In the genomic region with DNA sequence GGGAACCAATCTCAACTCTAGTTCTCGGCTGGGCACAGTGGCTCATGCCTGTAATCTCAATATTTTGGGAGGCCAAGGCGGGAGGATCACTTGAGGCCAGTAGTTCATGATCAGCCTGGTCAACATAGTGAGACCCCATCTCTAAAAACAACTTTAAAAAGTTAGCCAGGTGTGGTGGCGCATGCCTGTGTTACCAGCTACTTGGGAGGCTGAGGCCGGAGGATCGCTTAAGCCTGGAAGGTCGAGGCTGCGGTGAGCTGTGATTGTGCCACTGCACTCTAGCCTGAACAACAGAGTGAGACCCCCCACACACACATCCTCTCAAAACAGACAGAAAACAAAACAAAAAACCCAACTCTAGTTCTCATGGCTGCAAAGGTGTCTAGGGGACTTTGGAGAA, we compare ENCODE assay signal across 12 cellular contexts. TPM values are rescaled to one million over a fixed set of nuclear protein-coding genes. Genes with fewer than 3 reads are reported as not detected.
DNase-seq lines count a peak whose midpoint lies in the region; ATAC-seq, FAIRE-seq and TF ChIP-seq lines count a peak whose summit lies in the region.
"Had no signal": no experiment of that assay in that cellular context is flagged by ENCODE, and none has a peak within 500 bp of the region (broad histone marks: within the 10 kb centered on the region; RNA-seq: fewer than 3 reads in every experiment).

No MANE protein-coding gene starts in this region.

- no peak for FAIRE-seq in frontal cortex (lab: Jason Lieb, UNC)
- FAIRE-seq: GM12891 had no signal

- no peaks in the 10 kb centered on the region for H3K9me3 Mint-ChIP-seq in brain
- H3K9me3 Mint-ChIP-seq in natural killer cell: no peaks in the 10 kb centered on the region

- no peak overlapping the region for H3K4me3 ChIP-seq in cardiac muscle cell
- no peak overlapping the region for H3K4me3 ChIP-seq in transverse colon

- no peaks in the 10 kb centered on the region for H3K27me3 ChIP-seq in cardiac muscle cell
- H3K27me3 ChIP-seq in transverse colon: no peaks in the 10 kb centered on the region

- ATAC-seq in natural killer cell: no peak

- 92% methylated on average over 7 of the region's 7 CpGs; no CpG with 5 or more reads in 1 of the 2 donors for WGBS in transverse colon (ENCODE audit: low coverage in 1 of 2), 2 donors

- TF ChIP-seq CTCF in cardiac muscle cell (IDR thresholded peaks at IDR 0.05; ENCODE audit: low read depth, low read length) (no peak), brain (conservative IDR thresholded peaks at IDR 0.05) (no peak), natural killer cell (IDR thresholded peaks at IDR 0.05) (no peak), transverse colon (IDR thresholded peaks at IDR 0.05) (no peak)

- in situ Hi-C loops in transverse colon (cut with MboI; ENCODE audit: low pct_ligation_motif_present in 1 of 4, low pct_unique_long_range_greater_than_20kb in 1 of 4, low sequenced_read_pairs in 3 of 4): loop anchor here in 1 of 4 donors (10.0 kb wide), 1 partner anchor 47 kb away; no protein-coding TSS in a partner anchor

- H3K4me3 Mint-ChIP-seq in brain (peak overlapping the region; percentile 83 to 93 (median 89)), natural killer cell (peak overlapping the region; percentile 87)

- no peak for TF ChIP-seq EP300 in transverse colon (IDR thresholded peaks at IDR 0.05; ENCODE audit: low read depth)

- H3K27me3 Mint-ChIP-seq in brain (peaks cover 25% of the 10 kb centered on the region), natural killer cell (ENCODE audit: low read depth in 2 of 2) (no peaks in the 10 kb centered on the region)

- H3K36me3 ChIP-seq in cardiac muscle cell (no peaks in the 10 kb centered on the region), transverse colon (no peaks in the 10 kb centered on the region)

- no peaks in the 10 kb centered on the region for H3K9me3 ChIP-seq in cardiac muscle cell (ENCODE audit: low read depth)
- H3K9me3 ChIP-seq in transverse colon: no peaks in the 10 kb centered on the region

- TF ChIP-seq POLR2A in transverse colon (IDR thresholded peaks at IDR 0.05): no peak

- no peaks in the 10 kb centered on the region for H3K36me3 Mint-ChIP-seq in brain
- no peaks in the 10 kb centered on the region for H3K36me3 Mint-ChIP-seq in natural killer cell

- no peak for DNase-seq in cardiac muscle cell (ENCODE audit: low read depth in 1 of 2, low spot score in 1 of 2)
- no peak for DNase-seq in cardiac septum (ENCODE audit: low spot score)
- DNase-seq in natural killer cell: no peak
- DNase-seq in transverse colon: no peak
- no peak for DNase-seq in kidney tubule cell (ENCODE audit: low spot score)
- no peak for DNase-seq in epidermal melanocyte (ENCODE audit: insufficient read length, low spot score)
- no peak for DNase-seq in frontal cortex (ENCODE audit: low spot score in 2 of 2)
- DNase-seq: glutamatergic neuron, NCI-H446 treated with DMSO at 0.1 percent for 48 hours, T1000 had no signal

- H3K27ac Mint-ChIP-seq in brain: peak overlapping the region; percentile 97 to 100 (median 99)
- H3K27ac Mint-ChIP-seq in natural killer cell: peak overlapping the region; percentile 84 to 95

- H3K27ac ChIP-seq in cardiac muscle cell (peak overlapping the region; percentile 89), transverse colon (peak overlapping the region; percentile 90 to 98 (median 96))

- peaks cover 77% of the 10 kb centered on the region for H3K4me1 ChIP-seq in cardiac muscle cell (ENCODE audit: low read depth)
- peaks cover 75 to 88% (median 81%) of the 10 kb centered on the region in 4 donors for H3K4me1 ChIP-seq in transverse colon

- H3K4me1 Mint-ChIP-seq in brain (peaks cover 94% of the 10 kb centered on the region), natural killer cell (peaks cover 63 to 83% of the 10 kb centered on the region in 2 donors)

- intact Hi-C loops in cardiac septum (cut with DNase I): loop anchor here (2.0 kb wide), 1 partner anchor 43 kb away; no protein-coding TSS in a partner anchor
- intact Hi-C loops in natural killer cell (cut with micrococcal nuclease): no loop called here
- intact Hi-C loops in transverse colon (cut with DNase I; ENCODE audit: low total_unique reads): no loop called here

RNA-seq across cellular contexts. Expression of gene THRA, which starts 4.9 kb away (rescaled TPM):
- total RNA-seq in cardiac muscle cell (78.1 and 87.0 TPM in 2 replicates), cardiac septum (66.8 TPM), natural killer cell (10 to 100 TPM; 40.8 to 55.7 (median 42.3) TPM), transverse colon (10 to 100 TPM; 32.6 to 82.6 (median 58.6) TPM), frontal cortex (90.5 TPM)
- polyA plus RNA-seq in cardiac muscle cell (58.1 and 65.4 TPM in 2 replicates), brain (ENCODE audit: insufficient read depth, low read depth, low replicate concordance) (176 TPM)

RNA-seq across cellular contexts. Expression of gene MED24, which starts 13.5 kb away (rescaled TPM):
- total RNA-seq in cardiac muscle cell (116 and 125 TPM in 2 replicates), cardiac septum (56.4 TPM), natural killer cell (100 to 1,000 TPM; 115 to 141 (median 126) TPM), transverse colon (100 to 1,000 TPM in 2 of 4 donors, 10 to 100 TPM in 2; 64.3 to 294 (median 112) TPM), frontal cortex (42.8 TPM)
- polyA plus RNA-seq in cardiac muscle cell (102 and 121 TPM in 2 replicates), brain (ENCODE audit: insufficient read depth, low read depth, low replicate concordance) (95.0 TPM)

RNA-seq across cellular contexts. Expression of gene NR1D1, which starts 32.7 kb away (rescaled TPM):
- total RNA-seq in cardiac muscle cell: 1.2 and 3.7 TPM in 2 replicates
- 1.7 and 4.2 TPM in 2 replicates for polyA plus RNA-seq in cardiac muscle cell
- total RNA-seq in cardiac septum: 25.8 TPM
- polyA plus RNA-seq in brain (ENCODE audit: insufficient read depth, low read depth, low replicate concordance): 43.8 TPM
- 10 to 100 TPM in 1 of 3 donors, 1 to 10 TPM in 2; 8.8 to 10.1 (median 9.9) TPM for total RNA-seq in natural killer cell
- total RNA-seq in transverse colon: 10 to 100 TPM in 1 of 4 donors, 1 to 10 TPM in 3; 4.8 to 18.0 (median 7.3) TPM
- under 0.01 TPM for total RNA-seq in frontal cortex

RNA-seq across cellular contexts. Expression of gene CSF3, which starts 52.5 kb away (rescaled TPM):
- total RNA-seq in cardiac muscle cell (not detected in 2 replicates), cardiac septum (not detected), natural killer cell (not detected), transverse colon (10 to 100 TPM in 1 of 4 donors, 1 to 10 TPM in 1, not detected in 2; 2.6 to 38.9 TPM), frontal cortex (not detected)
- polyA plus RNA-seq in cardiac muscle cell (not detected in 2 replicates), brain (ENCODE audit: insufficient read depth, low read depth, low replicate concordance) (0.25 TPM)

RNA-seq across cellular contexts. Expression of gene MSL1, which starts 54.1 kb away (rescaled TPM):
- total RNA-seq in cardiac muscle cell (96.8 and 104 TPM in 2 replicates), cardiac septum (53.7 TPM), natural killer cell (100 to 1,000 TPM in 2 of 3 donors, 10 to 100 TPM in 1; 99.0 to 124 (median 110) TPM), transverse colon (100 to 1,000 TPM in 2 of 4 donors, 10 to 100 TPM in 2; 73.9 to 258 (median 90.6) TPM), frontal cortex (81.5 TPM)
- polyA plus RNA-seq in cardiac muscle cell (27.3 and 33.2 TPM in 2 replicates), brain (ENCODE audit: insufficient read depth, low read depth, low replicate concordance) (94.4 TPM)
